ENCODE assay signal across 8 cellular contexts in genomic region chr2:218034497-218035213, GRCh38. TPM values are rescaled to one million over a fixed set of nuclear protein-coding genes. Genes with fewer than 3 reads are reported as not detected.
DNase-seq lines count a peak whose midpoint lies in the region; TF ChIP-seq lines count a peak whose summit lies in the region.
"Not testable (repeated sequence)": the region's sequence is repeated elsewhere in the genome, so short reads cannot be mapped to it uniquely, and the experiment has no call there.

No MANE protein-coding gene starts in this region.

- in situ Hi-C loops in HAP-1 (cut with MboI; ENCODE audit: low sequenced_read_pairs): not testable (repeated sequence)

- not testable (repeated sequence) for H3K9ac ChIP-seq in neural progenitor cell
- peak overlapping the region in 1 of 5 donors; percentile 15 for H3K9ac ChIP-seq in subcutaneous abdominal adipose tissue (ENCODE audit: low read length in 5 of 5)

- DNase-seq in ELR (ENCODE audit: low read depth) (peak; percentile 69), HAP-1 (ENCODE audit: low spot score in 2 of 2) (peak; percentile 62 to 77), LNCaP clone FGC (ENCODE audit: low read depth) (peak; percentile 3), SHP77 treated with DMSO at 0.1 percent for 48 hours (lab: John Stamatoyannopoulos, UW) (peak; percentile 54), foreskin fibroblast (peak; percentile 14 to 63), neural progenitor cell (ENCODE audit: low spot score) (peak; percentile 82)
- peak; percentile 36 for DNase-seq in activated effector memory CD4-positive, alpha-beta T cell treated with Interleukin-2 at 50 U/mL for 16 hours

- H3K9me3 ChIP-seq in HAP-1; neural progenitor cell (ENCODE audit: low read depth); subcutaneous abdominal adipose tissue (ENCODE audit: control insufficient read depth in 5 of 5, low read length in 5 of 5): not testable (repeated sequence)

- H3K27ac Mint-ChIP-seq in neural progenitor cell: not testable (repeated sequence)

- peak overlapping the region; percentile 93 for H3K4me2 ChIP-seq in neural progenitor cell

- not testable (repeated sequence) for H3K36me3 ChIP-seq in HAP-1 (replicated peaks); neural progenitor cell; subcutaneous abdominal adipose tissue (ENCODE audit: control insufficient read depth in 5 of 5, insufficient read depth in 5 of 5, low read length in 5 of 5)

- not testable (repeated sequence) for H3K79me2 ChIP-seq in neural progenitor cell (ENCODE audit: low read depth)

- not testable (repeated sequence) for H3K9me3 Mint-ChIP-seq in neural progenitor cell

- not testable (repeated sequence) for H3F3A ChIP-seq in neural progenitor cell (ENCODE audit: low read depth)

- TF ChIP-seq CTCF in LNCaP clone FGC (IDR thresholded peaks at IDR 0.05; ENCODE audit: control insufficient read depth, extremely low read depth, insufficient read depth): peak; percentile 67
- peak; percentile 59 for TF ChIP-seq CTCF in foreskin fibroblast (IDR thresholded peaks at IDR 0.05; ENCODE audit: low read depth, low read length)
- peak; percentile 78 for TF ChIP-seq CTCF in neural progenitor cell (IDR thresholded peaks at IDR 0.05)

- not testable (repeated sequence) for H3K36me3 Mint-ChIP-seq in neural progenitor cell

- H3K4me1 Mint-ChIP-seq in neural progenitor cell: not testable (repeated sequence)

- H3K4me1 ChIP-seq in HAP-1: not testable (repeated sequence)
- H3K4me1 ChIP-seq in neural progenitor cell: peaks cover 12% of the 10 kb centered on the region
- H3K4me1 ChIP-seq in subcutaneous abdominal adipose tissue (ENCODE audit: control insufficient read depth in 5 of 5, insufficient read depth in 5 of 5, low read length in 5 of 5): peaks cover under 1 to 41% (median 33%) of the 10 kb centered on the region in 5 donors

- not testable (repeated sequence) for H4K20me1 ChIP-seq in neural progenitor cell (ENCODE audit: low read depth)

- peak overlapping the region; percentile 91 for H2AFZ ChIP-seq in neural progenitor cell (replicated peaks)

- H3K27me3 ChIP-seq in HAP-1 (ENCODE audit: low read depth) (peaks cover 10% of the 10 kb centered on the region), neural progenitor cell (peaks cover 69% of the 10 kb centered on the region)
- H3K27me3 ChIP-seq in subcutaneous abdominal adipose tissue (ENCODE audit: control insufficient read depth in 5 of 5, insufficient read depth in 4 of 5, low read length in 5 of 5): not testable (repeated sequence)

- peaks cover 12% of the 10 kb centered on the region for H3K27me3 Mint-ChIP-seq in neural progenitor cell (ENCODE audit: insufficient read depth, low read depth)

- H3K4me3 Mint-ChIP-seq in neural progenitor cell: peak overlapping the region; percentile 53

- H3K4me3 ChIP-seq in HAP-1; LNCaP clone FGC (ENCODE audit: low read depth, low read length): not testable (repeated sequence)
- peak overlapping the region in 1 of 2 donors; percentile 16 for H3K4me3 ChIP-seq in foreskin fibroblast (ENCODE audit: low read depth in 1 of 2, low read length in 2 of 2)
- H3K4me3 ChIP-seq in neural progenitor cell: peak overlapping the region; percentile 49
- H3K4me3 ChIP-seq in subcutaneous abdominal adipose tissue (ENCODE audit: low read depth in 1 of 5, low read length in 5 of 5): peak overlapping the region; percentile 45 to 58 (median 53)

- H3K27ac ChIP-seq in neural progenitor cell; subcutaneous abdominal adipose tissue (ENCODE audit: low read depth, low read length): not testable (repeated sequence)

RNA-seq across cellular contexts. Expression of gene TNS1, which starts 31.9 kb away (rescaled TPM):
- total RNA-seq in neural progenitor cell (ENCODE audit: low replicate concordance): 0.24 and 2.3 TPM in 2 replicates

RNA-seq across cellular contexts. Expression of gene RUFY4, which starts 34.4 kb away (rescaled TPM):
- not detected in 2 replicates for total RNA-seq in neural progenitor cell (ENCODE audit: low replicate concordance)

Comparison
In these comparisons a context has a peak if more than half of its experiments do, and no peak if none do; other contexts are left out.
1. DNase-seq: peak in every context shown above with its lines; median percentile 82 in neural progenitor cell; 70 in HAP-1; 69 in ELR; 54 in SHP77 treated with DMSO at 0.1 percent for 48 hours; 38 in foreskin fibroblast; 36 in activated effector memory CD4-positive, alpha-beta T cell treated with Interleukin-2 at 50 U/mL for 16 hours; 3 in LNCaP clone FGC.